Comparison of ENCODE assay signal across 1 cellular context in genomic region chr3:117874904-117875874, GRCh38.
TF ChIP-seq lines count a peak whose summit lies in the region.

No MANE protein-coding gene starts in this region.

TF ChIP-seq in IMR-90, 13 proteins besides CTCF, POLR2A, EP300 and RAD21 (continued from another document):
- TF ChIP-seq USF2 (IDR thresholded peaks at IDR 0.05; ENCODE audit: low read depth, low read length) = no peak
- TF ChIP-seq ELK1 (IDR thresholded peaks at IDR 0.05; ENCODE audit: borderline replicate concordance, low read depth, low read length) = no peak
- no peak for TF ChIP-seq MAZ (IDR thresholded peaks at IDR 0.05; ENCODE audit: borderline replicate concordance, low read depth, low read length)
- TF ChIP-seq MAFK (IDR thresholded peaks at IDR 0.05; ENCODE audit: low read depth, low read length) = no peak
- TF ChIP-seq NFE2L2 (IDR thresholded peaks at IDR 0.05; ENCODE audit: low read depth, low read length) = no peak
- TF ChIP-seq CHD1 (IDR thresholded peaks at IDR 0.05; ENCODE audit: low read depth, low read length) = no peak
- TF ChIP-seq RCOR1 (IDR thresholded peaks at IDR 0.05; ENCODE audit: insufficient replicate concordance, low read length) = no peak
